Comparison of ENCODE assay signal across 22 cellular contexts in the genomic region with DNA sequence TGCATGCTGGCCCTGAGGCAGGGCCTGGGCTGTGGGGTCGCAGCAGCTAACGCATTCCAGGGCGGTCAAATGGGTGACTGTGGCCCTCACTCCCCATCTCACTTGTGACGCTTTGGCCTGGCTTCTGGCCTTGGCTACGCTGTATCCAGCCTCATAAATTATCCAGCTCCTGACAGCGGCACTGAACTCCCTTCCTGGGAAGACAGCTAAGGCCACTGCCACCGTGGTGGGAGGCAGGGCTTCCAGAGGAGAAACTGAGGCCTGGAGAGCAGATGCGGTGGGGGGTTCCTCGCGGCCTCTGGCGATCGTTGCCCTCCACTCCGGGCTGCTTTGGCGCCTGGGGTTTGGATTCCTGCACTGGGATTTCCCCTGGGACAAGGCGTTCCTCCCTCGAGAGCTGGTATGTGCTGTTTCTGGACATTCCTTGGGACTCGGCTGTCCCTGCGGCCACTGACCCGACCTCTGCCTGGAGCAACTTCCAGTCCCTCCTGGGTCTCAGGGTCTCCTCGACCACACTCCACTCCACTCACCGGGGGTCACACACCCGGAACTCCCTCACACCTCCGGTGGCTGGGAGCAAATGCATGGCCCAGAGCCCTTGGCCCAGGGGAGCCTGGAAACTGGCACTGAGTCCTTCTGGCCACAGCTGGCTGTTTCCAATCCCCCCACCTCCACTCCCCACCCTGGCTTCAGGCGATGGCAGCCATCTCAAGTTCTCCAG. TPM values are rescaled to one million over a fixed set of nuclear protein-coding genes. Genes with fewer than 3 reads are reported as not detected.
DNase-seq lines count a peak whose midpoint lies in the region; ATAC-seq and TF ChIP-seq lines count a peak whose summit lies in the region.
"Had no signal": no experiment of that assay in that cellular context is flagged by ENCODE, and none has a peak within 500 bp of the region (broad histone marks: within the 10 kb centered on the region; RNA-seq: fewer than 3 reads in every experiment).

No MANE protein-coding gene starts in this region.

- intact Hi-C loops in ascending aorta (cut with DNase I): no loop called here
- intact Hi-C loops in CD14-positive monocyte (cut with micrococcal nuclease): no loop called here
- intact Hi-C loops in activated T-helper 1 cell treated with anti-CD3 and anti-CD28 coated beads, Interleukin-12 subunit alpha, Interleukin-12 subunit beta, Interleukin-2, Interleukin-4 antibody, amounts not matched to agents 30 ng/mL and 10 ng/mL and 1 ng/mL, durations not matched to agents 14 hours and 24 hours and 36 hours (cut with micrococcal nuclease): no loop called here

- peaks cover 4 to 23% (median 21%) of the 10 kb centered on the region in 3 donors for H3K27me3 Mint-ChIP-seq in CD14-positive monocyte (ENCODE audit: low read depth in 3 of 3)
- H3K27me3 Mint-ChIP-seq in activated T-helper 1 cell treated with anti-CD3 and anti-CD28 coated beads, Interleukin-12 subunit alpha, Interleukin-12 subunit beta, Interleukin-2, Interleukin-4 antibody, amounts not matched to agents 30 ng/mL and 10 ng/mL and 1 ng/mL, durations not matched to agents 14 hours and 24 hours and 36 hours (ENCODE audit: insufficient read depth): peaks cover 2% of the 10 kb centered on the region

- no peaks in the 10 kb centered on the region for H3K79me1 ChIP-seq in mesendoderm (ENCODE audit: low read length)

- H3K9me3 Mint-ChIP-seq in CD14-positive monocyte: peaks cover 3 to 7% (median 6%) of the 10 kb centered on the region in 7 donors
- no peaks in the 10 kb centered on the region for H3K9me3 Mint-ChIP-seq in activated T-helper 1 cell treated with anti-CD3 and anti-CD28 coated beads, Interleukin-12 subunit alpha, Interleukin-12 subunit beta, Interleukin-2, Interleukin-4 antibody, amounts not matched to agents 30 ng/mL and 10 ng/mL and 1 ng/mL, durations not matched to agents 14 hours and 24 hours and 36 hours
- H3K9me3 Mint-ChIP-seq: type B pancreatic cell had no signal

- H3K36me3 Mint-ChIP-seq in CD14-positive monocyte: peaks cover 3 to 5% of the 10 kb centered on the region in 2 donors
- H3K36me3 Mint-ChIP-seq in activated T-helper 1 cell treated with anti-CD3 and anti-CD28 coated beads, Interleukin-12 subunit alpha, Interleukin-12 subunit beta, Interleukin-2, Interleukin-4 antibody, amounts not matched to agents 30 ng/mL and 10 ng/mL and 1 ng/mL, durations not matched to agents 14 hours and 24 hours and 36 hours (ENCODE audit: low read depth): peaks cover 2% of the 10 kb centered on the region
- H3K36me3 Mint-ChIP-seq: type B pancreatic cell had no signal

- H2AK5ac ChIP-seq in mesendoderm (ENCODE audit: low read length): no peak overlapping the region

- H3K79me2 ChIP-seq in mesendoderm (ENCODE audit: control insufficient read depth, insufficient read depth, low read length): no peaks in the 10 kb centered on the region

- DNase-seq in EH (ENCODE audit: low read depth) (peak; percentile 20), ascending aorta (ENCODE audit: low spot score in 2 of 2) (peak in 1 of 2 donors; percentile 87), CD14-positive monocyte (ENCODE audit: low spot score) (no peak), mesendoderm (no peak)
- no peak for DNase-seq in activated T-helper 1 cell treated with anti-CD3 and anti-CD28 coated beads, Interleukin-12 subunit alpha, Interleukin-12 subunit beta, Interleukin-2, Interleukin-4 antibody, amounts not matched to agents 30 ng/mL and 10 ng/mL and 1 ng/mL, durations not matched to agents 14 hours and 24 hours and 36 hours (ENCODE audit: low spot score)
- DNase-seq: activated CD8-positive, alpha-beta memory T cell treated with anti-CD3 and anti-CD28 coated beads for 24 hours; Caco-2; caudate nucleus; glutamatergic neuron; naive thymus-derived CD4-positive, alpha-beta T cell; NCI-H1105; NCI-H526; posterior cingulate gyrus; stimulated activated CD4-positive, alpha-beta T cell treated with anti-CD3 and anti-CD28 coated beads, Interleukin-12 subunit alpha, Interleukin-12 subunit beta, amount 100 ng/mL, for 4 hours had no signal

- no peak overlapping the region for H3K27ac Mint-ChIP-seq in CD14-positive monocyte
- H3K27ac Mint-ChIP-seq in activated T-helper 1 cell treated with anti-CD3 and anti-CD28 coated beads, Interleukin-12 subunit alpha, Interleukin-12 subunit beta, Interleukin-2, Interleukin-4 antibody, amounts not matched to agents 30 ng/mL and 10 ng/mL and 1 ng/mL, durations not matched to agents 14 hours and 24 hours and 36 hours: no peak overlapping the region
- H3K27ac Mint-ChIP-seq: type B pancreatic cell had no signal

- H3K56ac ChIP-seq in mesendoderm (ENCODE audit: low read length): no peak overlapping the region

- H3K27me3 ChIP-seq in ascending aorta (no peaks in the 10 kb centered on the region), liver (ENCODE audit: control insufficient read depth in 4 of 4, insufficient read depth in 4 of 4, low read length in 3 of 4) (no peaks in the 10 kb centered on the region), stomach smooth muscle (ENCODE audit: control insufficient read depth in 1 of 2, insufficient read depth in 2 of 2, low read length in 2 of 2) (peaks cover 0 to 5% of the 10 kb centered on the region in 2 donors), mesendoderm (ENCODE audit: insufficient read depth, low read length, poor library complexity) (no peaks in the 10 kb centered on the region)

- H3K4me1 ChIP-seq in ascending aorta: peaks cover 33 to 57% of the 10 kb centered on the region in 2 donors
- peaks cover 0 to 8% (median 3%) of the 10 kb centered on the region in 4 donors for H3K4me1 ChIP-seq in liver (ENCODE audit: control insufficient read depth in 4 of 4, insufficient read depth in 4 of 4, low read length in 3 of 4)
- H3K4me1 ChIP-seq in stomach smooth muscle (ENCODE audit: control insufficient read depth, insufficient read depth, low read length): peaks cover 38% of the 10 kb centered on the region
- peaks cover 4% of the 10 kb centered on the region for H3K4me1 ChIP-seq in mesendoderm (ENCODE audit: control insufficient read depth, low read depth, low read length)
- H3K4me1 ChIP-seq: SJCRH30 had no signal

- TF ChIP-seq CTCF in ascending aorta (IDR thresholded peaks at IDR 0.05) (no peak), liver (IDR thresholded peaks at IDR 0.05; ENCODE audit: low read depth, low read length, missing input control) (no peak), CD14-positive monocyte (IDR thresholded peaks at IDR 0.05) (no peak)

- TF ChIP-seq RAD21 in liver (IDR thresholded peaks at IDR 0.05): no peak

- no peak overlapping the region for H2BK120ac ChIP-seq in mesendoderm (ENCODE audit: low read depth, low read length)

- no peak overlapping the region for H4K8ac ChIP-seq in mesendoderm (ENCODE audit: low read depth, low read length)

- no peak overlapping the region for H2BK15ac ChIP-seq in mesendoderm (replicated peaks; ENCODE audit: low read depth)

- ATAC-seq in HG02981 (IDR thresholded peaks at IDR 0.05; ENCODE audit: unreplicated experiment): no peak
- ATAC-seq: naive thymus-derived CD4-positive, alpha-beta T cell had no signal

- WGBS in liver: 73% methylated on average over 24 of the region's 24 CpGs
- WGBS in mesendoderm (ENCODE audit: extremely low coverage, insufficient coverage, low lambda C conversion rate): no CpG with 5 or more reads among the region's 24 CpGs

- H4K5ac ChIP-seq in mesendoderm (ENCODE audit: low read length): no peak overlapping the region

- peak overlapping the region; percentile 94 to 99 for H3K27ac ChIP-seq in ascending aorta
- peak overlapping the region; percentile 46 to 51 for H3K27ac ChIP-seq in liver (ENCODE audit: low read depth in 1 of 2, low read length in 2 of 2)
- H3K27ac ChIP-seq in stomach smooth muscle (ENCODE audit: low read length): peak overlapping the region; percentile 18
- H3K27ac ChIP-seq in mesendoderm (ENCODE audit: low read depth, low read length): no peak overlapping the region
- H3K27ac ChIP-seq: SJCRH30 had no signal

- H3K9me3 ChIP-seq in ascending aorta: no peaks in the 10 kb centered on the region
- no peaks in the 10 kb centered on the region for H3K9me3 ChIP-seq in liver (ENCODE audit: control insufficient read depth in 4 of 4, low read length in 3 of 4)
- no peaks in the 10 kb centered on the region for H3K9me3 ChIP-seq in stomach smooth muscle (ENCODE audit: control insufficient read depth in 2 of 2, low read length in 2 of 2)
- H3K9me3 ChIP-seq: Caco-2, SJCRH30 had no signal

- no peak overlapping the region for H3K18ac ChIP-seq in mesendoderm (ENCODE audit: low read length)

- H2BK5ac ChIP-seq in mesendoderm (ENCODE audit: low read length): no peak overlapping the region

- H3K9ac ChIP-seq in liver (ENCODE audit: low read depth in 1 of 2, low read length in 2 of 2) (no peak overlapping the region), stomach smooth muscle (ENCODE audit: low read length in 2 of 2) (no peak overlapping the region), mesendoderm (ENCODE audit: low read length) (no peak overlapping the region)

- H3K4me3 ChIP-seq in ascending aorta (peak overlapping the region; percentile 74 to 96), liver (ENCODE audit: low read depth in 1 of 3, low read length in 3 of 3) (no peak overlapping the region), stomach smooth muscle (ENCODE audit: low read length in 2 of 2) (no peak overlapping the region), mesendoderm (ENCODE audit: low read length) (no peak overlapping the region)
- H3K4me3 ChIP-seq: SJCRH30 had no signal

- peaks cover 13% of the 10 kb centered on the region for H3K4me1 Mint-ChIP-seq in CD14-positive monocyte
- peaks cover 4% of the 10 kb centered on the region for H3K4me1 Mint-ChIP-seq in activated T-helper 1 cell treated with anti-CD3 and anti-CD28 coated beads, Interleukin-12 subunit alpha, Interleukin-12 subunit beta, Interleukin-2, Interleukin-4 antibody, amounts not matched to agents 30 ng/mL and 10 ng/mL and 1 ng/mL, durations not matched to agents 14 hours and 24 hours and 36 hours (ENCODE audit: low read depth)

- H3K23ac ChIP-seq in mesendoderm (ENCODE audit: low read length): no peak overlapping the region

- peaks cover 18 to 21% of the 10 kb centered on the region in 2 donors for H3K36me3 ChIP-seq in ascending aorta
- no peaks in the 10 kb centered on the region for H3K36me3 ChIP-seq in liver (ENCODE audit: control insufficient read depth in 4 of 4, insufficient read depth in 3 of 4, low read depth in 1 of 4, low read length in 3 of 4)
- no peaks in the 10 kb centered on the region for H3K36me3 ChIP-seq in stomach smooth muscle (ENCODE audit: control insufficient read depth in 2 of 2, insufficient read depth in 2 of 2, low read length in 2 of 2)
- H3K36me3 ChIP-seq in mesendoderm (ENCODE audit: control insufficient read depth, insufficient read depth, low read length): no peaks in the 10 kb centered on the region
- H3K36me3 ChIP-seq: SJCRH30 had no signal

- no peak overlapping the region for H3K4me3 Mint-ChIP-seq in CD14-positive monocyte
- H3K4me3 Mint-ChIP-seq in activated T-helper 1 cell treated with anti-CD3 and anti-CD28 coated beads, Interleukin-12 subunit alpha, Interleukin-12 subunit beta, Interleukin-2, Interleukin-4 antibody, amounts not matched to agents 30 ng/mL and 10 ng/mL and 1 ng/mL, durations not matched to agents 14 hours and 24 hours and 36 hours: no peak overlapping the region
- H3K4me3 Mint-ChIP-seq: naive thymus-derived CD4-positive, alpha-beta T cell; type B pancreatic cell had no signal

- no peak overlapping the region for H3K4me2 ChIP-seq in mesendoderm (ENCODE audit: low read length)

- H3K4ac ChIP-seq in mesendoderm (ENCODE audit: low read depth, low read length): no peak overlapping the region

RNA-seq across cellular contexts. Expression of gene TBXA2R, which starts 3.4 kb away (rescaled TPM):
- total RNA-seq in ascending aorta (37.8 TPM), liver (1 to 10 TPM; 1.7 to 6.0 TPM)
- polyA plus RNA-seq in liver (1 to 10 TPM; 5.0 to 5.9 TPM), CD14-positive monocyte (under 1 TPM in 1 of 2 donors, not detected in 1; 0.05 TPM)
- polyA plus RNA-seq in mesendoderm (2013, experiment 1 of 2): 0.63 TPM
- 0.56 TPM for polyA plus RNA-seq in mesendoderm (2013, experiment 2 of 2)
- 0.47 and 1.0 TPM in 2 replicates for total RNA-seq in activated T-helper 1 cell treated with anti-CD3 and anti-CD28 coated beads, Interleukin-12 subunit alpha, Interleukin-12 subunit beta, Interleukin-2, Interleukin-4 antibody, amounts not matched to agents 30 ng/mL and 10 ng/mL and 1 ng/mL, durations not matched to agents 14 hours and 24 hours and 36 hours
- total RNA-seq: HT-29, OCI-LY7 had no signal

RNA-seq across cellular contexts. Expression of gene GIPC3, which starts 18.0 kb away (rescaled TPM):
- total RNA-seq in ascending aorta (6.1 TPM), liver (under 1 TPM; 0.23 to 0.25 TPM)
- polyA plus RNA-seq in liver (under 1 TPM; 0.25 to 0.95 TPM), CD14-positive monocyte (under 1 TPM in 1 of 2 donors, not detected in 1; 0.03 TPM)
- 0.49 TPM for polyA plus RNA-seq in mesendoderm (2013, experiment 1 of 2)
- 0.53 TPM for polyA plus RNA-seq in mesendoderm (2013, experiment 2 of 2)
- 0.31 and 0.39 TPM in 2 replicates for total RNA-seq in activated T-helper 1 cell treated with anti-CD3 and anti-CD28 coated beads, Interleukin-12 subunit alpha, Interleukin-12 subunit beta, Interleukin-2, Interleukin-4 antibody, amounts not matched to agents 30 ng/mL and 10 ng/mL and 1 ng/mL, durations not matched to agents 14 hours and 24 hours and 36 hours
- total RNA-seq: Caco-2, G401, HT-29, OCI-LY7 had no signal

RNA-seq across cellular contexts. Expression of gene CACTIN, which starts 23.3 kb away (rescaled TPM):
- total RNA-seq in ascending aorta (57.6 TPM), liver (10 to 100 TPM; 12.7 to 13.2 TPM)
- polyA plus RNA-seq in liver (1 to 10 TPM; 1.9 to 7.4 TPM), CD14-positive monocyte (1 to 10 TPM; 2.5 to 3.0 TPM)
- 25.7 TPM for polyA plus RNA-seq in mesendoderm (2013, experiment 1 of 2)
- 28.3 TPM for polyA plus RNA-seq in mesendoderm (2013, experiment 2 of 2)
- 37.2 and 40.8 TPM in 2 replicates for total RNA-seq in activated T-helper 1 cell treated with anti-CD3 and anti-CD28 coated beads, Interleukin-12 subunit alpha, Interleukin-12 subunit beta, Interleukin-2, Interleukin-4 antibody, amounts not matched to agents 30 ng/mL and 10 ng/mL and 1 ng/mL, durations not matched to agents 14 hours and 24 hours and 36 hours

RNA-seq across cellular contexts. Expression of gene HMG20B, which starts 30.5 kb away (rescaled TPM):
- total RNA-seq in ascending aorta: 149 TPM
- total RNA-seq in liver: 10 to 100 TPM; 28.6 to 35.1 TPM
- polyA plus RNA-seq in liver: 10 to 100 TPM; 29.3 to 31.7 TPM
- 10 to 100 TPM; 52.4 to 58.8 TPM for polyA plus RNA-seq in CD14-positive monocyte
- polyA plus RNA-seq in mesendoderm (2013, experiment 1 of 2): 41.2 TPM
- polyA plus RNA-seq in mesendoderm (2013, experiment 2 of 2): 42.0 TPM
- total RNA-seq in activated T-helper 1 cell treated with anti-CD3 and anti-CD28 coated beads, Interleukin-12 subunit alpha, Interleukin-12 subunit beta, Interleukin-2, Interleukin-4 antibody, amounts not matched to agents 30 ng/mL and 10 ng/mL and 1 ng/mL, durations not matched to agents 14 hours and 24 hours and 36 hours: 56.4 and 63.0 TPM in 2 replicates

RNA-seq across cellular contexts. Expression of gene MFSD12, which starts 45.9 kb away (rescaled TPM):
- 133 TPM for total RNA-seq in ascending aorta
- total RNA-seq in liver: 10 to 100 TPM; 21.7 to 43.6 TPM
- 10 to 100 TPM in 1 of 2 donors, 1 to 10 TPM in 1; 9.4 to 27.5 TPM for polyA plus RNA-seq in liver
- polyA plus RNA-seq in CD14-positive monocyte: 10 to 100 TPM; 47.9 to 55.5 TPM
- polyA plus RNA-seq in mesendoderm (2013, experiment 1 of 2): 24.0 TPM
- 23.7 TPM for polyA plus RNA-seq in mesendoderm (2013, experiment 2 of 2)
- 126 and 136 TPM in 2 replicates for total RNA-seq in activated T-helper 1 cell treated with anti-CD3 and anti-CD28 coated beads, Interleukin-12 subunit alpha, Interleukin-12 subunit beta, Interleukin-2, Interleukin-4 antibody, amounts not matched to agents 30 ng/mL and 10 ng/mL and 1 ng/mL, durations not matched to agents 14 hours and 24 hours and 36 hours

Comparison
In these comparisons a context has a peak if more than half of its experiments do, and no peak if none do; other contexts are left out.
1. H3K4me3 ChIP-seq: peak in ascending aorta (2 of 2); none in liver (0 of 3), stomach smooth muscle (0 of 2) and mesendoderm (single experiment).